12 cellular contexts compared by ENCODE assay signal in the genomic region with DNA sequence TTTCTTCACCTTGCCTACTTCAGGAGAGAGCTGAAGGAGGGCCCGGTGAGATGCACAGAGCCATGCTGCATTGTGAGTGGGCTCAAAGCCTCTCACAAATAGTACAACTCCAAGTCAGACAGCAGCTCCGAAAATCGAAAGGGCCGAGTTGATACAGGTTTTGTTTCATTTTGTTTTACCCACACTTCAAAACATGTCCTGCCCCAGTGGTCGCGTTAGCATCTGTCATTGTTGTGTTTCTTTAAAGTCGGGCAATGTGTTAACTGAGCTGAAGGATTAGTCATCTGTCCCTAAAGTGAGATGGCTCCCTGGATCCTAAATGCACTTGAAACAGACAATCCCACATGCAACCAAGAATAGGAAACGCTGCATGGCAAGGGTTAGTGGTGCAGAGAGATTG.
DNase-seq lines count a peak whose midpoint lies in the region; ATAC-seq lines count a peak whose summit lies in the region.
"Had no signal": no experiment of that assay in that cellular context is flagged by ENCODE, and none has a peak within 500 bp of the region (broad histone marks: within the 10 kb centered on the region; RNA-seq: fewer than 3 reads in every experiment).

No MANE protein-coding gene starts in this region.

- H3K27ac Mint-ChIP-seq in activated CD4-positive, alpha-beta T cell treated with anti-CD3 and anti-CD28 coated beads, Interleukin-2, amount 10 ng/mL, durations not matched to agents 7 days and 5 days: peak overlapping the region; percentile 79
- no peak overlapping the region for H3K27ac Mint-ChIP-seq in activated CD4-positive, alpha-beta memory T cell treated with anti-CD3 and anti-CD28 coated beads for 36 hours
- H3K27ac Mint-ChIP-seq: natural killer cell treated with Interleukin-12 subunit alpha and Interleukin-12 subunit beta and Interleukin-15 and Interleukin-18, amount 100 ng/mL, for 72 hours had no signal

- ATAC-seq in HG02852 (IDR thresholded peaks at IDR 0.05; ENCODE audit: unreplicated experiment): peak; percentile 83
- no peak for ATAC-seq in GM21360 (IDR thresholded peaks at IDR 0.05; ENCODE audit: unreplicated experiment)

- CTCF ChIA-PET in activated CD4-positive, alpha-beta T cell treated with anti-CD3 and anti-CD28 coated beads, Interleukin-2, amount 10 ng/mL, durations not matched to agents 7 days and 5 days (lab: Charles Lee): interaction anchor here (1.2 to 1.6 kb wide), 2 partner anchors 10 to 13 kb away, joined by 3 to 7 read pairs; no protein-coding TSS in a partner anchor
- CTCF ChIA-PET in activated CD4-positive, alpha-beta memory T cell treated with anti-CD3 and anti-CD28 coated beads for 36 hours (lab: Charles Lee): interaction anchor here (0.7 to 1.5 kb wide), 3 partner anchors 88 to 91 kb away, joined by 3 to 4 read pairs (median 3); no protein-coding TSS in a partner anchor

- peak; percentile 31 for DNase-seq in activated CD4-positive, alpha-beta T cell treated with anti-CD3 and anti-CD28 coated beads, Interleukin-2, amount 10 ng/mL, durations not matched to agents 7 days and 5 days
- no peak for DNase-seq in activated CD4-positive, alpha-beta T cell treated with anti-CD3 and anti-CD28 coated beads, Interleukin-2, amount 50 U/mL, for 4 hours
- DNase-seq in activated CD4-positive, alpha-beta memory T cell treated with anti-CD3 and anti-CD28 coated beads for 36 hours: peak; percentile 57
- DNase-seq in stimulated activated naive CD4-positive, alpha-beta T cell treated with Interleukin-2 at 50 U/mL for 16 hours (lab: John Stamatoyannopoulos, UW): peak; percentile 6
- DNase-seq in anterior cingulate cortex (lab: John Stamatoyannopoulos, UW) (no peak), foreskin melanocyte (no peak)
- DNase-seq: dermis blood vessel endothelial cell, SHP77, transverse colon had no signal

- intact Hi-C loops in activated CD4-positive, alpha-beta memory T cell treated with anti-CD3 and anti-CD28 coated beads for 36 hours (cut with micrococcal nuclease): no loop called here

- peaks cover 10% of the 10 kb centered on the region for H3K36me3 Mint-ChIP-seq in activated CD4-positive, alpha-beta T cell treated with anti-CD3 and anti-CD28 coated beads, Interleukin-2, amount 10 ng/mL, durations not matched to agents 7 days and 5 days (ENCODE audit: low read depth)
- H3K36me3 Mint-ChIP-seq in activated CD4-positive, alpha-beta memory T cell treated with anti-CD3 and anti-CD28 coated beads for 36 hours: peaks cover 10% of the 10 kb centered on the region

- H3K4me1 Mint-ChIP-seq in activated CD4-positive, alpha-beta T cell treated with anti-CD3 and anti-CD28 coated beads, Interleukin-2, amount 10 ng/mL, durations not matched to agents 7 days and 5 days: peaks cover 36% of the 10 kb centered on the region
- H3K4me1 Mint-ChIP-seq in activated CD4-positive, alpha-beta memory T cell treated with anti-CD3 and anti-CD28 coated beads for 36 hours (ENCODE audit: low read depth): peaks cover 39% of the 10 kb centered on the region

- peak overlapping the region; percentile 54 for H3K4me3 Mint-ChIP-seq in activated CD4-positive, alpha-beta T cell treated with anti-CD3 and anti-CD28 coated beads, Interleukin-2, amount 10 ng/mL, durations not matched to agents 7 days and 5 days
- H3K4me3 Mint-ChIP-seq in activated CD4-positive, alpha-beta memory T cell treated with anti-CD3 and anti-CD28 coated beads for 36 hours: peak overlapping the region; percentile 2
- H3K4me3 Mint-ChIP-seq: natural killer cell treated with Interleukin-12 subunit alpha and Interleukin-12 subunit beta and Interleukin-15 and Interleukin-18, amount 100 ng/mL, for 72 hours had no signal

- H3K9me3 Mint-ChIP-seq in activated CD4-positive, alpha-beta T cell treated with anti-CD3 and anti-CD28 coated beads, Interleukin-2, amount 10 ng/mL, durations not matched to agents 7 days and 5 days: peaks cover 18% of the 10 kb centered on the region
- peaks cover 18% of the 10 kb centered on the region for H3K9me3 Mint-ChIP-seq in activated CD4-positive, alpha-beta memory T cell treated with anti-CD3 and anti-CD28 coated beads for 36 hours

- POLR2A ChIA-PET in activated CD4-positive, alpha-beta T cell treated with anti-CD3 and anti-CD28 coated beads, Interleukin-2, amount 10 ng/mL, durations not matched to agents 7 days and 5 days (lab: Charles Lee): no interaction called here
- POLR2A ChIA-PET in activated CD4-positive, alpha-beta memory T cell treated with anti-CD3 and anti-CD28 coated beads for 36 hours (lab: Charles Lee): interaction anchor here (1.1 kb wide), 1 partner anchor 11 kb away, joined by 3 read pairs; no protein-coding TSS in a partner anchor

- H3K27me3 Mint-ChIP-seq in activated CD4-positive, alpha-beta T cell treated with anti-CD3 and anti-CD28 coated beads, Interleukin-2, amount 10 ng/mL, durations not matched to agents 7 days and 5 days: no peaks in the 10 kb centered on the region
- no peaks in the 10 kb centered on the region for H3K27me3 Mint-ChIP-seq in activated CD4-positive, alpha-beta memory T cell treated with anti-CD3 and anti-CD28 coated beads for 36 hours

Comparison
In these comparisons a context has a peak if more than half of its experiments do, and no peak if none do; other contexts are left out.
1. DNase-seq: peak in activated CD4-positive, alpha-beta T cell treated with anti-CD3 and anti-CD28 coated beads, Interleukin-2, amount 10 ng/mL, durations not matched to agents 7 days and 5 days (single experiment), activated CD4-positive, alpha-beta memory T cell treated with anti-CD3 and anti-CD28 coated beads for 36 hours (single experiment) and stimulated activated naive CD4-positive, alpha-beta T cell treated with Interleukin-2 at 50 U/mL for 16 hours (single experiment); none in activated CD4-positive, alpha-beta T cell treated with anti-CD3 and anti-CD28 coated beads, Interleukin-2, amount 50 U/mL, for 4 hours (0 of 2), anterior cingulate cortex (0 of 58) and foreskin melanocyte (single experiment).